ENCODE assay signal across 1 cellular context in genomic region chr17:57521606-57522435, GRCh38.
TF ChIP-seq lines count a peak whose summit lies in the region.

No MANE protein-coding gene starts in this region.

TF ChIP-seq in GM23338, 12 proteins besides CTCF, POLR2A, EP300 and RAD21 (continued from another document):
- TF ChIP-seq ZNF462 (CRISPR knock-in tag; IDR thresholded peaks at IDR 0.05) = no peak
- TF ChIP-seq EZH2 (IDR thresholded peaks at IDR 0.05; ENCODE audit: low read depth, unreplicated experiment) = no peak
- no peak for TF ChIP-seq CREB1 (CRISPR knock-in tag; IDR thresholded peaks at IDR 0.05; ENCODE audit: low read depth)
- no peak for TF ChIP-seq ZNF331 (CRISPR knock-in tag; IDR thresholded peaks at IDR 0.05; ENCODE audit: low read depth)
- no peak for TF ChIP-seq POLR2AphosphoS5 (IDR thresholded peaks at IDR 0.05; ENCODE audit: low read depth)
- TF ChIP-seq STAT1 (IDR thresholded peaks at IDR 0.05; ENCODE audit: unreplicated experiment) = no peak
- no peak for TF ChIP-seq EZH2phosphoT487 (IDR thresholded peaks at IDR 0.05; ENCODE audit: unreplicated experiment)
- no peak for TF ChIP-seq REST (IDR thresholded peaks at IDR 0.05; ENCODE audit: unreplicated experiment)
TF ChIP-seq in GM23338: peak in this region for 0.
